ENCODE assay signal across 9 cellular contexts in the genomic region with DNA sequence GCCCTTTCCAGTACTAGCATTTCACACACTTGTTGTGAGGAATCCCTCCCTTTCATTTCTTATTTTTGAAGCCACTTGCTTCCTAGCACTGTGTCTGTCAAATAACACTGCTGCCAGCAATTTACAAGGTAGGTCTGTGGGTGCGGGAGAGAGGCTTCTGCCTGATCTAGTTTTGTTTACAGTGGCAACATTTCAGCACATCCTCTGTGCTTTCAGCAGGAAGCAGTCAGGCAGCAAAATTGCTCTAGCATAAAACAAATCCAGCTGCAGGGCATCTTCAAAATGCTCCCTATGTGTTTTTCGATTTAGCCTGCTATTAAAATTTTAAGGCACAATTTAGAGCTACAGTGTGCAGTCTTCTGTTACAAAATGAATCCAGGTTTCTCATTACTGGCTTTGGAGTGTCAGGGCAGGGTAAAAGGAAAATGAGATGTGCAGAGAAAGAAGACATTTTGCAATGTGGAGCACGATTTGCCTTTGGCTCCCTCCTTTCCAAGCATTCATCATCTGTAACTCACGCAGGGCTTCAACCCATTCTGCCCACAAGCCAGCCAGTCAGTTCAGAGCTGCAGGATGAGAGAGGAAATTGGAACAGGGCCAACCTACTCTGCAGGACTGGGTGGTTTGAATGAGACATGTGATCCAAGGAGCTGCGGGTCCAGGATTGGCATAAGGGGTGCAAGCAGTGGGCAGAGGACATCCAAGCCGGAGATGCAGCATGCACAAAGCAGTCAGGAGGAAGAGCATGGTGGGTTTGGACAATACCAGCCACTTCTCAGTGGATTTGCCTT.
DNase-seq lines count a peak whose midpoint lies in the region; ATAC-seq and TF ChIP-seq lines count a peak whose summit lies in the region.
"Had no signal": no experiment of that assay in that cellular context is flagged by ENCODE, and none has a peak within 500 bp of the region (broad histone marks: within the 10 kb centered on the region; RNA-seq: fewer than 3 reads in every experiment).

No MANE protein-coding gene starts in this region.

- peaks cover 23% of the 10 kb centered on the region for H3K27me3 Mint-ChIP-seq in nephron progenitor cell (ENCODE audit: low read depth, poor library complexity)

- no peak overlapping the region for H3K4me3 Mint-ChIP-seq in nephron progenitor cell

- intact Hi-C loops in cardiac septum (cut with DNase I) = no loop called here

- peaks cover 10% of the 10 kb centered on the region for H3K4me1 Mint-ChIP-seq in nephron progenitor cell

- no peak for TF ChIP-seq CTCF in nephron progenitor cell (IDR thresholded peaks at IDR 0.05)

- peak overlapping the region; percentile 54 for H3K27ac Mint-ChIP-seq in nephron progenitor cell

- ATAC-seq in GM19395 (IDR thresholded peaks at IDR 0.05; ENCODE audit: unreplicated experiment) = no peak

- peak; percentile 53 for DNase-seq in DMS53 (lab: John Stamatoyannopoulos, UW)
- DNase-seq in NCI-H2081 treated with DMSO at 0.1 percent for 48 hours (lab: John Stamatoyannopoulos, UW) = peak; percentile 4
- DNase-seq in nephron progenitor cell = no peak
- no peak for DNase-seq in MV-4-11 (lab: John Stamatoyannopoulos, UW)
- DNase-seq in stimulated activated CD4-positive, alpha-beta T cell treated with anti-CD3 and anti-CD28 coated beads, Interleukin-1b, Interleukin-23, amount 100 ng/mL, for 48 hours = no peak
- DNase-seq in cardiac septum (ENCODE audit: low spot score) = no peak
- DNase-seq: activated naive CD4-positive, alpha-beta T cell treated with Interleukin-2 at 50 U/mL for 16 hours had no signal

- peak overlapping the region; percentile 15 for H3K27ac ChIP-seq in cingulate gyrus (ENCODE audit: low read depth, low read length)

- H3K9me3 Mint-ChIP-seq in nephron progenitor cell = no peaks in the 10 kb centered on the region

- no peaks in the 10 kb centered on the region for H3K36me3 Mint-ChIP-seq in nephron progenitor cell (ENCODE audit: low read depth)

Comparison
In these comparisons a context has a peak if more than half of its experiments do, and no peak if none do; other contexts are left out.
1. DNase-seq: peak in DMS53 (single experiment) and NCI-H2081 treated with DMSO at 0.1 percent for 48 hours (single experiment); none in nephron progenitor cell (single experiment), MV-4-11 (single experiment), stimulated activated CD4-positive, alpha-beta T cell treated with anti-CD3 and anti-CD28 coated beads, Interleukin-1b, Interleukin-23, amount 100 ng/mL, for 48 hours (single experiment) and cardiac septum (single experiment).